ENCODE assay signal across 38 cellular contexts in the genomic region with DNA sequence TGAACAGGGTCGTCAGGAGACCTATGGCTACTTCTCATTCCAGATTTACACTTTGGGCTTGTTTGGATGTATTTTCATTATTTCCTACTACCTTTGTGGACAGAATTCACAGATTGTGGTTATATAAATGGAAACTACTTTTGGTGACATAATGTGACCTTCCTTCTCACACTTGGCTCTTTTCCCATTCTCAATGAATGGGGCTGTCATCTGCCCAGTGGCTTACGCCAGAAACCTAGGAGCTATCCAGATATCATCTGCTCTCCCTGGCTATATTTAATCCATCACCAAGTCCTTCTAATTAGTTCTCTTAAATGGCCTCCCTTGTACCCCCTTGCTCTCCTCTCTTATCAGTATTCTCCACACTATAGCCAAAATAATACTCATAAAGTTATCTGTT.
"Had no signal": no experiment of that assay in that cellular context is flagged by ENCODE, and none has a peak within 500 bp of the region (broad histone marks: within the 10 kb centered on the region; RNA-seq: fewer than 3 reads in every experiment).

No MANE protein-coding gene starts in this region.

- H3K27ac ChIP-seq: ascending aorta, cardiac muscle cell, VCaP had no signal

- H3K4me3 Mint-ChIP-seq: activated CD4-positive, alpha-beta memory T cell treated with anti-CD3 and anti-CD28 coated beads, Interleukin-2, amount 10 ng/mL, durations not matched to agents 7 days and 5 days; activated CD4-positive, alpha-beta T cell treated with anti-CD3 and anti-CD28 coated beads for 36 hours; activated CD4-positive, alpha-beta T cell treated with anti-CD3 and anti-CD28 coated beads, Interleukin-2, amount 10 ng/mL, durations not matched to agents 7 days and 5 days; activated CD8-positive, alpha-beta memory T cell treated with anti-CD3 and anti-CD28 coated beads, Interleukin-2, amount 10 ng/mL, durations not matched to agents 7 days and 5 days; activated CD8-positive, alpha-beta T cell treated with anti-CD3 and anti-CD28 coated beads, Interleukin-2, amount 10 ng/mL, durations not matched to agents 7 days and 5 days; activated naive CD4-positive, alpha-beta T cell treated with anti-CD3 and anti-CD28 coated beads, Interleukin-2, amount 10 ng/mL, durations not matched to agents 7 days and 5 days; activated naive CD4-positive, alpha-beta T cell treated with anti-CD3 and anti-CD28 coated beads, Interleukin-2, amount 50 U/mL, for 24 hours; activated naive CD8-positive, alpha-beta T cell; activated naive CD8-positive, alpha-beta T cell treated with anti-CD3 and anti-CD28 coated beads, Interleukin-2, amount 10 ng/mL, durations not matched to agents 7 days and 5 days; activated naive CD8-positive, alpha-beta T cell treated with anti-CD3 and anti-CD28 coated beads, Interleukin-2, amount 50 U/mL, for 24 hours; activated T-cell treated with anti-CD3 and anti-CD28 coated beads, Interleukin-2, amount 50 U/mL, for 24 hours; brain; central memory CD8-positive, alpha-beta T cell; T-helper 1 cell treated with Interleukin-12 subunit alpha and Interleukin-12 subunit beta and Interleukin-4 antibody, amounts not matched to agents 30 μg/mL and 1 μg/mL, for 36 hours; T-helper 2 cell treated with Interferon-gamma antibody and Interleukin-4, amounts not matched to agents 5 μg/mL and 100 μg/mL, for 36 hours; WTC11 had no signal

- ATAC-seq: activated CD4-positive, alpha-beta T cell treated with anti-CD3 and anti-CD28 coated beads for 36 hours; activated CD4-positive, CD25-positive, alpha-beta regulatory T cell treated with anti-CD3 and anti-CD28 coated beads, Interleukin-2, amount 50 U/mL, for 24 hours; activated CD8-positive, alpha-beta memory T cell treated with anti-CD3 and anti-CD28 coated beads, Interleukin-2, amount 10 ng/mL, durations not matched to agents 7 days and 5 days; activated CD8-positive, alpha-beta T cell treated with anti-CD3 and anti-CD28 coated beads, Interleukin-2, amount 10 ng/mL, durations not matched to agents 7 days and 5 days; activated naive CD8-positive, alpha-beta T cell treated with anti-CD3 and anti-CD28 coated beads, Interleukin-2, amount 50 U/mL, for 24 hours; WTC11 had no signal

- H3K27me3 ChIP-seq: ascending aorta, cardiac muscle cell had no signal

- H3K27ac Mint-ChIP-seq: activated CD4-positive, alpha-beta memory T cell treated with anti-CD3 and anti-CD28 coated beads, Interleukin-2, amount 10 ng/mL, durations not matched to agents 7 days and 5 days; activated CD4-positive, alpha-beta T cell treated with anti-CD3 and anti-CD28 coated beads for 36 hours; activated CD4-positive, alpha-beta T cell treated with anti-CD3 and anti-CD28 coated beads, Interleukin-2, amount 10 ng/mL, durations not matched to agents 7 days and 5 days; activated CD8-positive, alpha-beta memory T cell treated with anti-CD3 and anti-CD28 coated beads, Interleukin-2, amount 10 ng/mL, durations not matched to agents 7 days and 5 days; activated CD8-positive, alpha-beta T cell treated with anti-CD3 and anti-CD28 coated beads, Interleukin-2, amount 10 ng/mL, durations not matched to agents 7 days and 5 days; activated naive CD4-positive, alpha-beta T cell treated with anti-CD3 and anti-CD28 coated beads, Interleukin-2, amount 10 ng/mL, durations not matched to agents 7 days and 5 days; activated naive CD4-positive, alpha-beta T cell treated with anti-CD3 and anti-CD28 coated beads, Interleukin-2, amount 50 U/mL, for 24 hours; activated naive CD8-positive, alpha-beta T cell; activated naive CD8-positive, alpha-beta T cell treated with anti-CD3 and anti-CD28 coated beads, Interleukin-2, amount 10 ng/mL, durations not matched to agents 7 days and 5 days; activated naive CD8-positive, alpha-beta T cell treated with anti-CD3 and anti-CD28 coated beads, Interleukin-2, amount 50 U/mL, for 24 hours; activated T-cell treated with anti-CD3 and anti-CD28 coated beads, Interleukin-2, amount 50 U/mL, for 24 hours; activated T-helper 2 cell treated with anti-CD3 and anti-CD28 coated beads, Interferon-gamma antibody, Interleukin-2, Interleukin-4, amounts not matched to agents 10 μg/mL and 5 μg/mL and 100 μg/mL, durations not matched to agents 14 hours and 24 hours and 36 hours; brain; T-helper 1 cell treated with Interleukin-12 subunit alpha and Interleukin-12 subunit beta and Interleukin-4 antibody, amounts not matched to agents 30 μg/mL and 1 μg/mL, for 36 hours; T-helper 2 cell treated with Interferon-gamma antibody and Interleukin-4, amounts not matched to agents 5 μg/mL and 100 μg/mL, for 36 hours; WTC11 had no signal

- H3K9me3 ChIP-seq: ascending aorta had no signal

- H3K4me1 Mint-ChIP-seq: activated CD4-positive, alpha-beta memory T cell treated with anti-CD3 and anti-CD28 coated beads, Interleukin-2, amount 10 ng/mL, durations not matched to agents 7 days and 5 days; activated CD4-positive, alpha-beta T cell treated with anti-CD3 and anti-CD28 coated beads for 36 hours; activated CD4-positive, alpha-beta T cell treated with anti-CD3 and anti-CD28 coated beads, Interleukin-2, amount 10 ng/mL, durations not matched to agents 7 days and 5 days; activated CD8-positive, alpha-beta memory T cell treated with anti-CD3 and anti-CD28 coated beads, Interleukin-2, amount 10 ng/mL, durations not matched to agents 7 days and 5 days; activated naive CD4-positive, alpha-beta T cell treated with anti-CD3 and anti-CD28 coated beads, Interleukin-2, amount 10 ng/mL, durations not matched to agents 7 days and 5 days; activated naive CD4-positive, alpha-beta T cell treated with anti-CD3 and anti-CD28 coated beads, Interleukin-2, amount 50 U/mL, for 24 hours; activated naive CD8-positive, alpha-beta T cell treated with anti-CD3 and anti-CD28 coated beads, Interleukin-2, amount 10 ng/mL, durations not matched to agents 7 days and 5 days; activated naive CD8-positive, alpha-beta T cell treated with anti-CD3 and anti-CD28 coated beads, Interleukin-2, amount 50 U/mL, for 24 hours; brain; central memory CD8-positive, alpha-beta T cell had no signal

- H3K27me3 Mint-ChIP-seq: activated CD4-positive, alpha-beta memory T cell treated with anti-CD3 and anti-CD28 coated beads, Interleukin-2, amount 10 ng/mL, durations not matched to agents 7 days and 5 days; activated CD4-positive, alpha-beta T cell treated with anti-CD3 and anti-CD28 coated beads for 36 hours; activated CD4-positive, alpha-beta T cell treated with anti-CD3 and anti-CD28 coated beads, Interleukin-2, amount 10 ng/mL, durations not matched to agents 7 days and 5 days; activated CD8-positive, alpha-beta memory T cell treated with anti-CD3 and anti-CD28 coated beads, Interleukin-2, amount 10 ng/mL, durations not matched to agents 7 days and 5 days; activated naive CD4-positive, alpha-beta T cell treated with anti-CD3 and anti-CD28 coated beads, Interleukin-2, amount 10 ng/mL, durations not matched to agents 7 days and 5 days; activated naive CD4-positive, alpha-beta T cell treated with anti-CD3 and anti-CD28 coated beads, Interleukin-2, amount 50 U/mL, for 24 hours; activated naive CD8-positive, alpha-beta T cell; activated naive CD8-positive, alpha-beta T cell treated with anti-CD3 and anti-CD28 coated beads, Interleukin-2, amount 10 ng/mL, durations not matched to agents 7 days and 5 days; activated naive CD8-positive, alpha-beta T cell treated with anti-CD3 and anti-CD28 coated beads, Interleukin-2, amount 50 U/mL, for 24 hours; activated T-cell treated with anti-CD3 and anti-CD28 coated beads, Interleukin-2, amount 50 U/mL, for 24 hours; brain; central memory CD8-positive, alpha-beta T cell had no signal

- H3K36me3 ChIP-seq: ascending aorta, cardiac muscle cell had no signal

- H3K4me1 ChIP-seq: ascending aorta had no signal

- H3K36me3 Mint-ChIP-seq: activated CD8-positive, alpha-beta memory T cell treated with anti-CD3 and anti-CD28 coated beads, Interleukin-2, amount 10 ng/mL, durations not matched to agents 7 days and 5 days; activated naive CD4-positive, alpha-beta T cell treated with anti-CD3 and anti-CD28 coated beads, Interleukin-2, amount 10 ng/mL, durations not matched to agents 7 days and 5 days; activated naive CD4-positive, alpha-beta T cell treated with anti-CD3 and anti-CD28 coated beads, Interleukin-2, amount 50 U/mL, for 24 hours; activated naive CD8-positive, alpha-beta T cell; activated naive CD8-positive, alpha-beta T cell treated with anti-CD3 and anti-CD28 coated beads, Interleukin-2, amount 10 ng/mL, durations not matched to agents 7 days and 5 days; brain had no signal

- H3K4me3 ChIP-seq: ascending aorta, cardiac muscle cell had no signal

- DNase-seq: activated CD4-positive, alpha-beta memory T cell treated with anti-CD3 and anti-CD28 coated beads, Interleukin-2, amount 10 ng/mL, durations not matched to agents 7 days and 5 days; activated CD4-positive, alpha-beta T cell treated with anti-CD3 and anti-CD28 coated beads for 1 hour; activated CD4-positive, alpha-beta T cell treated with anti-CD3 and anti-CD28 coated beads for 36 hours; activated CD4-positive, alpha-beta T cell treated with anti-CD3 and anti-CD28 coated beads for 48 hours; activated CD4-positive, alpha-beta T cell treated with anti-CD3 and anti-CD28 coated beads, Interleukin-2, amount 10 ng/mL, durations not matched to agents 7 days and 5 days; activated CD4-positive, alpha-beta T cell treated with anti-CD3 and anti-CD28 coated beads, Interleukin-2, amount 50 U/mL, for 48 hours; activated CD4-positive, CD25-positive, alpha-beta regulatory T cell; activated CD8-positive, alpha-beta memory T cell treated with anti-CD3 and anti-CD28 coated beads for 24 hours; activated CD8-positive, alpha-beta memory T cell treated with anti-CD3 and anti-CD28 coated beads, Interleukin-2, amount 10 ng/mL, durations not matched to agents 7 days and 5 days; activated CD8-positive, alpha-beta memory T cell treated with anti-CD3 and anti-CD28 coated beads, Interleukin-2, amount 50 U/mL, for 48 hours; activated CD8-positive, alpha-beta T cell treated with anti-CD3 and anti-CD28 coated beads, Interleukin-2, amount 10 ng/mL, durations not matched to agents 7 days and 5 days; activated effector memory CD4-positive, alpha-beta T cell treated with Interleukin-2 at 50 U/mL for 16 hours; activated gamma-delta T cell; activated naive CD4-positive, alpha-beta T cell treated with anti-CD3 and anti-CD28 coated beads, Interleukin-2, amount 10 ng/mL, durations not matched to agents 7 days and 5 days; activated naive CD4-positive, alpha-beta T cell treated with Interleukin-2 at 50 U/mL for 16 hours; activated naive CD8-positive, alpha-beta T cell treated with anti-CD3 and anti-CD28 coated beads, Interleukin-2, amount 10 ng/mL, durations not matched to agents 7 days and 5 days; activated naive CD8-positive, alpha-beta T cell treated with anti-CD3 and anti-CD28 coated beads, Interleukin-2, amount 50 U/mL, for 24 hours; activated T-cell treated with anti-CD3 and anti-CD28 coated beads, Interleukin-2, amount 50 U/mL, for 24 hours; activated T-cell treated with anti-CD3 and anti-CD28 coated beads, Interleukin-2, amount 50 U/mL, for 48 hours; amygdala; anterior cingulate cortex; caudate nucleus; cerebellar nuclear complex; T-helper 1 cell; T-helper 2 cell; T-helper 9 cell had no signal
